ENCODE assay signal across 16 cellular contexts in genomic region chr17:77327181-77327565, GRCh38.
DNase-seq lines count a peak whose midpoint lies in the region; ATAC-seq and TF ChIP-seq lines count a peak whose summit lies in the region.
"Had no signal": no experiment of that assay in that cellular context is flagged by ENCODE, and none has a peak within 500 bp of the region (broad histone marks: within the 10 kb centered on the region; RNA-seq: fewer than 3 reads in every experiment).

No MANE protein-coding gene starts in this region.

- no peak for TF ChIP-seq POLR2A in gastroesophageal sphincter (IDR thresholded peaks at IDR 0.05)

- no peak for DNase-seq in Caco-2
- DNase-seq in osteocyte (ENCODE audit: extremely low spot score, unreplicated experiment): peak; percentile 82
- DNase-seq in GM03348 (ENCODE audit: low spot score): no peak
- DNase-seq in AG08396 (ENCODE audit: low spot score): no peak
- DNase-seq: DND-41; gastrocnemius medialis; mesendoderm; NCI-H1417 treated with DMSO at 0.1 percent for 48 hours; NCI-H446 treated with DMSO at 0.1 percent for 48 hours; OCI-M1; stimulated activated naive CD8-positive, alpha-beta T cell treated with anti-CD3 and anti-CD28 coated beads, Interleukin-15, Interleukin-2, amounts not matched to agents 100 U/mL and 50 U/mL, for 24 hours had no signal

- H3K36me3 ChIP-seq in Caco-2 (ENCODE audit: control insufficient read depth, insufficient read depth, low read length): no peaks in the 10 kb centered on the region; the same call in 1 of the 2 replicates
- no peaks in the 10 kb centered on the region for H3K36me3 ChIP-seq in gastroesophageal sphincter
- H3K36me3 ChIP-seq: gastrocnemius medialis, pancreas had no signal

- H3K9me3 Mint-ChIP-seq in Caco-2 (ENCODE audit: unreplicated experiment) (no peaks in the 10 kb centered on the region), IgD-negative memory B cell (peaks cover 0 to 2% (median 2%) of the 10 kb centered on the region in 3 donors), osteocyte (ENCODE audit: unreplicated experiment) (no peaks in the 10 kb centered on the region)

- intact Hi-C loops in Caco-2 (cut with micrococcal nuclease; ENCODE audit: unreplicated experiment): no loop called here

- H3K36me3 Mint-ChIP-seq in Caco-2 (ENCODE audit: insufficient read depth, unreplicated experiment) (peaks cover 78% of the 10 kb centered on the region), IgD-negative memory B cell (peaks cover 3% of the 10 kb centered on the region), osteocyte (ENCODE audit: unreplicated experiment) (peaks cover 7% of the 10 kb centered on the region)

- no peaks in the 10 kb centered on the region for H3K27me3 Mint-ChIP-seq in Caco-2 (ENCODE audit: insufficient read depth, unreplicated experiment)
- H3K27me3 Mint-ChIP-seq in IgD-negative memory B cell: peaks cover 1% of the 10 kb centered on the region
- no peaks in the 10 kb centered on the region for H3K27me3 Mint-ChIP-seq in osteocyte (ENCODE audit: unreplicated experiment)

- no peaks in the 10 kb centered on the region for H3K27me3 ChIP-seq in Caco-2 (replicated peaks; ENCODE audit: control insufficient read depth, insufficient read depth, low read length)
- no peaks in the 10 kb centered on the region for H3K27me3 ChIP-seq in gastroesophageal sphincter
- H3K27me3 ChIP-seq: gastrocnemius medialis, pancreas had no signal

- peak overlapping the region in 3 of 4 donors; percentile 10 to 95 (median 55) for H3K27ac ChIP-seq in gastroesophageal sphincter
- H3K27ac ChIP-seq: C4-2B, pancreas had no signal

- WGBS in gastroesophageal sphincter (ENCODE audit: low coverage in 1 of 2), 2 donors: 77 to 86% methylated on average over 3 to 5 of the region's 11 CpGs

- no peak for ATAC-seq in gastroesophageal sphincter
- no peak for ATAC-seq in GM21447 (IDR thresholded peaks at IDR 0.05; ENCODE audit: unreplicated experiment)
- ATAC-seq: gastrocnemius medialis; pancreas; stimulated activated naive CD8-positive, alpha-beta T cell treated with anti-CD3 and anti-CD28 coated beads, Interleukin-15, Interleukin-2, amounts not matched to agents 100 U/mL and 50 U/mL, for 24 hours had no signal

- H3K4me1 Mint-ChIP-seq in Caco-2 (ENCODE audit: low read depth, unreplicated experiment): peaks cover 61% of the 10 kb centered on the region
- peaks cover 36 to 56% (median 48%) of the 10 kb centered on the region in 3 donors for H3K4me1 Mint-ChIP-seq in IgD-negative memory B cell
- H3K4me1 Mint-ChIP-seq in osteocyte (ENCODE audit: unreplicated experiment): peaks cover 76% of the 10 kb centered on the region

- TF ChIP-seq EP300 in gastroesophageal sphincter (IDR thresholded peaks at IDR 0.05): no peak

- H3K4me3 Mint-ChIP-seq in Caco-2 (ENCODE audit: unreplicated experiment) (no peak overlapping the region), IgD-negative memory B cell (peak overlapping the region in 3 of 4 donors; percentile 5 to 84 (median 82)), osteocyte (ENCODE audit: unreplicated experiment) (no peak overlapping the region)

- no TSS peak for BruUV-seq in Caco-2 (replicated peaks; lab: Mats Ljungman, UMichigan)

- POLR2A ChIA-PET in Caco-2 (lab: Charles Lee): no interaction called here

- no peaks in the 10 kb centered on the region for H3K9me3 ChIP-seq in Caco-2
- H3K9me3 ChIP-seq in gastroesophageal sphincter: no peaks in the 10 kb centered on the region
- H3K9me3 ChIP-seq: gastrocnemius medialis, pancreas had no signal

- CTCF ChIA-PET in Caco-2 (lab: Charles Lee): interaction anchor here (0.8 kb wide), 1 partner anchor 91 kb away, joined by 5 read pairs; no protein-coding TSS in a partner anchor

- no peak for TF ChIP-seq CTCF in Caco-2 (IDR thresholded peaks at IDR 0.05; ENCODE audit: insufficient read depth in 1 of 2, low read depth in 1 of 2, low read length in 1 of 2, severe bottlenecking in 1 of 2, unreplicated experiment in 1 of 2)
- no peak for TF ChIP-seq CTCF in gastroesophageal sphincter (IDR thresholded peaks at IDR 0.05)
- no peak for TF ChIP-seq CTCF in osteocyte (IDR thresholded peaks at IDR 0.05)

- peak overlapping the region; percentile 35 for H3K27ac Mint-ChIP-seq in Caco-2 (ENCODE audit: unreplicated experiment)
- peak overlapping the region in 2 of 3 donors; percentile 96 to 97 for H3K27ac Mint-ChIP-seq in IgD-negative memory B cell
- H3K27ac Mint-ChIP-seq in osteocyte (ENCODE audit: unreplicated experiment): no peak overlapping the region

- H3K4me1 ChIP-seq in Caco-2 (peaks cover 43% of the 10 kb centered on the region), gastroesophageal sphincter (peaks cover 3 to 92% (median 35%) of the 10 kb centered on the region in 3 donors)

- H3K4me3 ChIP-seq in Caco-2 (ENCODE audit: low read depth, low read length) (no peak overlapping the region), gastroesophageal sphincter (no peak overlapping the region)
- H3K4me3 ChIP-seq: gastrocnemius medialis, pancreas had no signal

Comparison
In these comparisons a context has a peak if more than half of its experiments do, and no peak if none do; other contexts are left out.
1. H3K4me3 Mint-ChIP-seq: peak in IgD-negative memory B cell (3 of 4); none in Caco-2 (single experiment) and osteocyte (single experiment).